Comparison of ENCODE assay signal across 9 cellular contexts in the genomic region with DNA sequence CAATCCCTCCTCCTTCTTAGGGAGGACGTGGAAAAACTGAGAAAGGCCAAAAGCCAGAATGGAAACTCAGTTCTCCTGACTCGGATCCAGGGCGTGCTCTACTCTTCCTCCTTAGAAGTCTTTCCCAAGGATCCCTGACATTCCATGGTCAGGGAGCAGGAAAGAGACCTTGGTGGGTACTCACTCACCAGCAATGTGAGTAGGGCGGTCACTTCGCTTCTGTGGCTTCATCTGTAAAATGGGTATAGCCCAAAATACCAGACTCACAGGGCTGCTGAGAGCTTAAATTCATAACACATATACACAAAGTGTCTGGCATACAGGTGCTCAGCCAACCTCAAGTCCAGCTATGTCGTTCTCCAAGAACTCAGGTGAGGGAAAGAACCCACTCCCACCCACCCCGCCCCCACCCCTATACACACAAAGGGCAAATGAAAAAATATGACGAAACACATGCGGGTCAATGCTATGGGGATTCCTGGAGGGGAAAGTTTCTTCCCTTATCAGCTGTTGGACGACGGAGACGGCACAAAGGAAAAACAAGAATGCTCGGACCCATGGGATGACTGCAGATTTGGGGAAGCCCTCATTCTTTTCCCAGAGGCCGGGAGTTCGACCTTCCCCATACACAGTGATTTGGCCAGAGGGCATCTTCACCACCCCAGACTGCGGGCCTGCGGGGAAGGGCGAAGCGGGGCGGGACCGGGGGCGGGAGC. TPM values are rescaled to one million over a fixed set of nuclear protein-coding genes. Genes with fewer than 3 reads are reported as not detected.
A peak's percentile ranks its signal among the peaks of the same experiment; 100 is the strongest.
DNase-seq lines count a peak whose midpoint lies in the region; TF ChIP-seq lines count a peak whose summit lies in the region.
"Had no signal": no experiment of that assay in that cellular context is flagged by ENCODE, and none has a peak within 500 bp of the region (broad histone marks: within the 10 kb centered on the region; RNA-seq: fewer than 3 reads in every experiment).

No MANE protein-coding gene starts in this region.

- TF ChIP-seq CTCF in SU-DHL-6 (IDR thresholded peaks at IDR 0.05; ENCODE audit: insufficient read depth, low read length, poor library complexity, severe bottlenecking) (no peak), foreskin fibroblast (IDR thresholded peaks at IDR 0.05; ENCODE audit: low read depth, low read length) (no peak)

- H3K4me3 ChIP-seq in GM23248 (peak overlapping the region; percentile 75), SU-DHL-6 (ENCODE audit: insufficient read depth, low read length, poor library complexity, severe bottlenecking) (peak overlapping the region; percentile 56), foreskin fibroblast (ENCODE audit: low read depth in 1 of 2, low read length in 2 of 2) (peak overlapping the region; percentile 47 to 65), skeletal muscle cell (ENCODE audit: low read depth, low read length) (peak overlapping the region; percentile 68)

- H4K20me1 ChIP-seq in GM23248 (ENCODE audit: insufficient read depth), result no peaks in the 10 kb centered on the region
- no peaks in the 10 kb centered on the region for H4K20me1 ChIP-seq in SU-DHL-6 (ENCODE audit: low read depth, low read length)

- H3K27me3 ChIP-seq in GM23248 (replicated peaks; ENCODE audit: insufficient read depth) (no peaks in the 10 kb centered on the region), SU-DHL-6 (ENCODE audit: low read length) (no peaks in the 10 kb centered on the region)

- H3K9ac ChIP-seq in GM23248 (no peak overlapping the region; the same call in 1 of the 2 replicates), SU-DHL-6 (ENCODE audit: low read length) (peak overlapping the region; percentile 59; the same call in 1 of the 2 replicates)

- H3F3A ChIP-seq in GM23248 (ENCODE audit: insufficient read depth) (peaks cover 7% of the 10 kb centered on the region; the same call in 1 of the 2 replicates), SU-DHL-6 (ENCODE audit: insufficient read depth) (no peaks in the 10 kb centered on the region)

- H3K79me2 ChIP-seq in GM23248 (ENCODE audit: insufficient read depth), result no peaks in the 10 kb centered on the region
- no peaks in the 10 kb centered on the region for H3K79me2 ChIP-seq in SU-DHL-6 (ENCODE audit: insufficient read depth, low read length)

- H3K36me3 ChIP-seq in GM23248 (ENCODE audit: low read depth) (peaks cover 1% of the 10 kb centered on the region; the same call in 1 of the 2 replicates), SU-DHL-6 (ENCODE audit: low read length) (no peaks in the 10 kb centered on the region)

- H3K27ac ChIP-seq in GM23248 (no peak overlapping the region), SU-DHL-6 (ENCODE audit: low read depth, low read length) (no peak overlapping the region)

- H3K4me1 ChIP-seq in GM23248 (ENCODE audit: insufficient read depth), result peaks cover 20% of the 10 kb centered on the region

- H3K9me3 ChIP-seq in GM23248 (ENCODE audit: low read depth), result no peaks in the 10 kb centered on the region
- no peaks in the 10 kb centered on the region for H3K9me3 ChIP-seq in SU-DHL-6 (ENCODE audit: insufficient read depth, low read length)

- DNase-seq in GM23248, result no peak
- DNase-seq in foreskin fibroblast, result no peak
- no peak for DNase-seq in skeletal muscle cell (ENCODE audit: low read depth)
- DNase-seq in NCI-H774 (lab: John Stamatoyannopoulos, UW), result no peak
- DNase-seq in NK-92 (lab: John Stamatoyannopoulos, UW; ENCODE audit: unreplicated experiment), result no peak
- DNase-seq in stimulated activated CD4-positive, alpha-beta T cell treated with anti-CD3 and anti-CD28 coated beads, Interleukin-1b, Interleukin-23, amount 100 ng/mL, for 48 hours, result no peak
- DNase-seq in DMS 273 (lab: John Stamatoyannopoulos, UW; ENCODE audit: unreplicated experiment), result no peak
- DNase-seq: NCI-H1417 treated with DMSO at 0.1 percent for 48 hours had no signal

- in situ Hi-C loops in GM23248 (cut with MboI), result no loop called here

- H2AFZ ChIP-seq in GM23248 (peak overlapping the region; percentile 79), SU-DHL-6 (ENCODE audit: low read depth, low read length, severe bottlenecking) (peak overlapping the region; percentile 90)

- WGBS in GM23248 (ENCODE audit: low coverage in 1 of 2, low lambda C conversion rate in 2 of 2, missing lambda C conversion rate in 2 of 2), 2 experiments, result 19 to 29% methylated on average over 15 to 22 of the region's 22 CpGs

- H3K4me2 ChIP-seq in GM23248 (ENCODE audit: unreplicated experiment) (peak overlapping the region; percentile 75), SU-DHL-6 (ENCODE audit: low read depth, low read length, poor library complexity, severe bottlenecking) (peak overlapping the region; percentile 68)

- H3K9me2 ChIP-seq in GM23248 (ENCODE audit: insufficient read depth) (no peaks in the 10 kb centered on the region), SU-DHL-6 (replicated peaks; ENCODE audit: insufficient read depth, low read length) (no peaks in the 10 kb centered on the region)

RNA-seq across cellular contexts. Expression of a gene that starts 0.5 kb away (rescaled TPM):
- total RNA-seq in GM23248 (2014; rRNA removed; shearing (Covaris generic)), result 54.8 and 59.6 TPM in 2 replicates
- polyA plus RNA-seq in GM23248 (2016; fragmentation: Nextera tagmentation; extraction: Ambion mirVana), result 41.6 and 45.7 TPM in 2 replicates

RNA-seq across cellular contexts. Expression of a gene that starts 31.5 kb away (rescaled TPM):
- total RNA-seq in GM23248 (2014; rRNA removed; shearing (Covaris generic)), result 68.2 and 72.0 TPM in 2 replicates
- polyA plus RNA-seq in GM23248 (2016; fragmentation: Nextera tagmentation; extraction: Ambion mirVana), result 48.5 and 50.1 TPM in 2 replicates

RNA-seq across cellular contexts. Expression of a gene that starts 31.8 kb away (rescaled TPM):
- total RNA-seq in GM23248 (2014; rRNA removed; shearing (Covaris generic)), result 44.5 and 46.7 TPM in 2 replicates
- polyA plus RNA-seq in GM23248 (2016; fragmentation: Nextera tagmentation; extraction: Ambion mirVana), result 16.9 and 17.2 TPM in 2 replicates

RNA-seq across cellular contexts. Expression of a gene that starts 58.4 kb away (rescaled TPM):
- not detected in 2 replicates for total RNA-seq in GM23248 (2014; rRNA removed; shearing (Covaris generic))
- polyA plus RNA-seq in GM23248 (2016; fragmentation: Nextera tagmentation; extraction: Ambion mirVana), result 0.05 and 0.08 TPM in 2 replicates
